ENCODE assay signal across 28 cellular contexts in the genomic region with DNA sequence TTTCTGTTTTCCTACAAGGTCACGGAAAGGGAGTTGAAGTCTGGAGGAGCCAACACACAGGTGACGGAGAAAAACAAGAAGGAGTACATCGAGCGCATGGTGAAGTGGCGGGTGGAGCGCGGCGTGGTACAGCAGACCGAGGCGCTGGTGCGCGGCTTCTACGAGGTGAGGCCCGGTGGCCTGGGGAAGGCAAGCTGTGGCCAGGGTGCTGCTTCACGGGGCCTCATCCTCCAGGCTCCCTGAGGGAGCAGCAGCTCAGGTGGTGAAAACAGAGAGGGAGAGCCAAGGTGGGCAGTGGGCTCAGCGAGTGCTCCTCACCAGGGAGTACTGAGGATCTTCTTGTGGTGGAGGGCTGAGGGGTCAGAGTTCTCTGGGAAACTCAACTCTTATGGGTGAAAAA.
"Had no signal": no experiment of that assay in that cellular context is flagged by ENCODE, and none has a peak within 500 bp of the region (broad histone marks: within the 10 kb centered on the region; RNA-seq: fewer than 3 reads in every experiment).

No MANE protein-coding gene starts in this region.

- H3K27me3 ChIP-seq: neutrophil, right atrium auricular region, suprapubic skin, tibial artery, upper lobe of right lung, uterus had no signal

- DNase-seq: hypothalamus; immature natural killer cell; kidney; left ventricle myocardium inferior; midbrain; mucosa of descending colon; naive thymus-derived CD4-positive, alpha-beta T cell; occipital lobe; stimulated activated CD4-positive, alpha-beta T cell treated with anti-CD3 and anti-CD28 coated beads, Interleukin-12 subunit alpha, Interleukin-12 subunit beta, amount 100 ng/mL, for 4 hours; stimulated activated CD4-positive, alpha-beta T cell treated with anti-CD3 and anti-CD28 coated beads, Interleukin-15, amount 100 ng/mL, for 24 hours; stimulated activated CD4-positive, alpha-beta T cell treated with anti-CD3 and anti-CD28 coated beads, Interleukin-2, amount 100 ng/mL, for 24 hours; stimulated activated CD4-positive, alpha-beta T cell treated with anti-CD3 and anti-CD28 coated beads, Interleukin-4, amount 100 ng/mL, for 1 hour; stimulated activated naive CD4-positive, alpha-beta T cell; tibial artery; trophoblast cell; upper lobe of right lung; uterus had no signal

- H3K27ac Mint-ChIP-seq: immature natural killer cell; natural killer cell treated with Interleukin-12 subunit alpha and Interleukin-12 subunit beta and Interleukin-15 and Interleukin-18, amount 100 ng/mL, for 72 hours; stimulated activated naive CD8-positive, alpha-beta T cell treated with anti-CD3 and anti-CD28 coated beads, Interleukin-15, Interleukin-2, amounts not matched to agents 100 ng/mL and 50 ng/mL, for 24 hours had no signal

- H3K9ac ChIP-seq: parathyroid adenoma had no signal

- H3K36me3 Mint-ChIP-seq: immature natural killer cell; natural killer cell treated with Interleukin-12 subunit alpha and Interleukin-12 subunit beta and Interleukin-15 and Interleukin-18, amount 100 ng/mL, for 72 hours had no signal

- H3K36me3 ChIP-seq: left ventricle myocardium inferior, neutrophil, right atrium auricular region, suprapubic skin, thoracic aorta, tibial artery, upper lobe of right lung, uterus had no signal

- ATAC-seq: mucosa of descending colon; naive thymus-derived CD4-positive, alpha-beta T cell; natural killer cell treated with Interleukin-12 subunit alpha and Interleukin-12 subunit beta and Interleukin-15 and Interleukin-18, amount 100 ng/mL, for 72 hours; sciatic nerve; upper lobe of right lung had no signal

- H3K4me3 ChIP-seq: left ventricle myocardium inferior, lung, mucosa of descending colon, right atrium auricular region, skin epidermis, suprapubic skin, thoracic aorta, tibial artery, upper lobe of right lung, uterus had no signal

- H3K9me3 ChIP-seq: left ventricle myocardium inferior, mucosa of descending colon, neutrophil, right atrium auricular region, suprapubic skin, thoracic aorta, upper lobe of right lung, uterus had no signal

- H3K79me2 ChIP-seq: parathyroid adenoma had no signal

- H3K27ac ChIP-seq: left ventricle myocardium inferior, neutrophil, parathyroid adenoma, right atrium auricular region, skin epidermis, suprapubic skin, thoracic aorta, tibial artery, upper lobe of right lung, uterus had no signal

- H3K4me1 ChIP-seq: parathyroid adenoma, right atrium auricular region, suprapubic skin, tibial artery, uterus had no signal

- FAIRE-seq: islet of Langerhans, kidney had no signal

- H2AFZ ChIP-seq: parathyroid adenoma had no signal

- H3K9me3 Mint-ChIP-seq: natural killer cell treated with Interleukin-12 subunit alpha and Interleukin-12 subunit beta and Interleukin-15 and Interleukin-18, amount 100 ng/mL, for 72 hours; stimulated activated naive CD8-positive, alpha-beta T cell treated with anti-CD3 and anti-CD28 coated beads, Interleukin-15, Interleukin-2, amounts not matched to agents 100 ng/mL and 50 ng/mL, for 24 hours had no signal

- H3K4me3 Mint-ChIP-seq: immature natural killer cell; naive thymus-derived CD4-positive, alpha-beta T cell; natural killer cell treated with Interleukin-12 subunit alpha and Interleukin-12 subunit beta and Interleukin-15 and Interleukin-18, amount 100 ng/mL, for 72 hours; stimulated activated naive CD8-positive, alpha-beta T cell treated with anti-CD3 and anti-CD28 coated beads, Interleukin-15, Interleukin-2, amounts not matched to agents 100 ng/mL and 50 ng/mL, for 24 hours had no signal

- H3K4me1 Mint-ChIP-seq: immature natural killer cell had no signal
